ENCODE assay signal across 1 cellular context in the genomic region with DNA sequence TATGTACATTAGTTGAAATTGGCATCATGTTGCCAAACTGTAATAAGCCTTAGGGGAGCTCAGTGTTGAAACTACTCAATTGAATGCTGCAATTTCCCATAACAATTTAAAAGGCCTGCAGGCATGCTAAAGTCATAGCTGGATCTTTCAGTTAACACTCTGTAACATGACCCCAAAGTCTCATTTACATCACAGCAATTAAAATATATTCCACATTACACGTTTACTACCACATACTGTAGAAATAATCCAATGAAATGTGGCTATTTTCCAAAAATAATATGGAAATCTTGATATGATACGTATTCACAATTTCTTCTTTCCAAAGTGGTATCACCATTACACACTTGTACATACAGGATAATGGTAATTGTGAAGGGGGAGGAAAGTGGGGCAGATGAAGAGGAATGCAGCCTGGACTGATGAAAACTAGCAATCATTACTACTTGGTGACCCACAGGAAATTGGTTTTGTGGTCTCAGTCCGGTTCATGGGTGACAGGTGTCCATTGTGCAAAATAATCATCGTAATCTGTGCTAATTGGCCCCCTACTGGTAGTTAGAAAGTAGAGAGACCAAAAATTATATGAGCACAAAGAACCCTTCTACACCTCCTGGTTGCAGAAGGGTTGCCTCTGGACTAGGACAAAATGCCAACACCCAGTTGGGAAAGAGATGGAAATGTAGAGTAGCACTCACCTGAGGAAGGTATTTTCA.
A peak's percentile ranks its signal among the peaks of the same experiment; 100 is the strongest.
TF ChIP-seq lines count a peak whose summit lies in the region.

No MANE protein-coding gene starts in this region.

TF ChIP-seq in HEK293, 187 proteins besides CTCF, POLR2A, EP300 and RAD21 (continued from another document):
- TF ChIP-seq ZBTB44 (tag by site-specific recombination; IDR thresholded peaks at IDR 0.05) (peak; percentile 93), ZNF621 (tag by site-specific recombination; IDR thresholded peaks at IDR 0.05) (no peak), ZBTB8A (tag by site-specific recombination; IDR thresholded peaks at IDR 0.05) (0 out of 2 replicates have a peak, but pooled peaks have one; percentile 24), ZBTB17 (tag by site-specific recombination; IDR thresholded peaks at IDR 0.05) (peak; percentile 76), ZNF146 (tag by site-specific recombination; IDR thresholded peaks at IDR 0.05) (0 out of 2 replicates have a peak, but pooled peaks have one; percentile 4), EGR2 (tag by site-specific recombination; IDR thresholded peaks at IDR 0.05; ENCODE audit: low read depth) (no peak), SETDB1 (IDR thresholded peaks at IDR 0.05; ENCODE audit: insufficient read length, low read length) (no peak), ZNF24 (tag by site-specific recombination; IDR thresholded peaks at IDR 0.05) (peak; percentile 80; the same call in 1 of the 2 replicates)
- TF ChIP-seq, protein P1, sequence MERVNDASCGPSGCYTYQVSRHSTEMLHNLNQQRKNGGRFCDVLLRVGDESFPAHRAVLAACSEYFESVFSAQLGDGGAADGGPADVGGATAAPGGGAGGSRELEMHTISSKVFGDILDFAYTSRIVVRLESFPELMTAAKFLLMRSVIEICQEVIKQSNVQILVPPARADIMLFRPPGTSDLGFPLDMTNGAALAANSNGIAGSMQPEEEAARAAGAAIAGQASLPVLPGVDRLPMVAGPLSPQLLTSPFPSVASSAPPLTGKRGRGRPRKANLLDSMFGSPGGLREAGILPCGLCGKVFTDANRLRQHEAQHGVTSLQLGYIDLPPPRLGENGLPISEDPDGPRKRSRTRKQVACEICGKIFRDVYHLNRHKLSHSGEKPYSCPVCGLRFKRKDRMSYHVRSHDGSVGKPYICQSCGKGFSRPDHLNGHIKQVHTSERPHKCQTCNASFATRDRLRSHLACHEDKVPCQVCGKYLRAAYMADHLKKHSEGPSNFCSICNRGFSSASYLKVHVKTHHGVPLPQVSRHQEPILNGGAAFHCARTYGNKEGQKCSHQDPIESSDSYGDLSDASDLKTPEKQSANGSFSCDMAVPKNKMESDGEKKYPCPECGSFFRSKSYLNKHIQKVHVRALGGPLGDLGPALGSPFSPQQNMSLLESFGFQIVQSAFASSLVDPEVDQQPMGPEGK (tag by site-specific recombination; IDR thresholded peaks at IDR 0.05): peak; percentile 41; the same call in 1 of the 2 replicates
- TF ChIP-seq, protein P2, sequence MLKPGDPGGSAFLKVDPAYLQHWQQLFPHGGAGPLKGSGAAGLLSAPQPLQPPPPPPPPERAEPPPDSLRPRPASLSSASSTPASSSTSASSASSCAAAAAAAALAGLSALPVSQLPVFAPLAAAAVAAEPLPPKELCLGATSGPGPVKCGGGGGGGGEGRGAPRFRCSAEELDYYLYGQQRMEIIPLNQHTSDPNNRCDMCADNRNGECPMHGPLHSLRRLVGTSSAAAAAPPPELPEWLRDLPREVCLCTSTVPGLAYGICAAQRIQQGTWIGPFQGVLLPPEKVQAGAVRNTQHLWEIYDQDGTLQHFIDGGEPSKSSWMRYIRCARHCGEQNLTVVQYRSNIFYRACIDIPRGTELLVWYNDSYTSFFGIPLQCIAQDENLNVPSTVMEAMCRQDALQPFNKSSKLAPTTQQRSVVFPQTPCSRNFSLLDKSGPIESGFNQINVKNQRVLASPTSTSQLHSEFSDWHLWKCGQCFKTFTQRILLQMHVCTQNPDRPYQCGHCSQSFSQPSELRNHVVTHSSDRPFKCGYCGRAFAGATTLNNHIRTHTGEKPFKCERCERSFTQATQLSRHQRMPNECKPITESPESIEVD (tag by site-specific recombination; IDR thresholded peaks at IDR 0.05): peak; percentile 94
